In the genomic region with DNA sequence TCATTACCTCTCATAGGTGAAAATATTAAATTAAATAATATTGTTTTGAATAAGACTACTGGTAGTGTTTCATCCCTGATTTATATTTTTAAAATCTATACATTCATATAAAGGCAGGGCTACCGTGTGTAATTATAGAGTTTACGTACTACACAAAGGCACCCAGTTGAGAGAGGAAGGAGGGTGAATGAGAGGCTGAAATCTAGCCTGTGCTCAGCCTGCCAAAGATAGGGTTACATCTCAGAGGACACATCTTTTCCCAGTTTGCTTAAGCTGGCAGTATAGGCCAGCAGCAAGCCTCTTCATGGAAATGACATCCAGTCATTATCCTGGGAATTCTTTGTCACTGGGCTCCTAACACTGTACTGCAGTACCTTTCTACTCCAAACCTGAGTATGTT, we compare ENCODE assay signal across 16 cellular contexts. TPM values are rescaled to one million over a fixed set of nuclear protein-coding genes. Genes with fewer than 3 reads are reported as not detected.
DNase-seq lines count a peak whose midpoint lies in the region; ATAC-seq and TF ChIP-seq lines count a peak whose summit lies in the region.
"Had no signal": no experiment of that assay in that cellular context is flagged by ENCODE, and none has a peak within 500 bp of the region (broad histone marks: within the 10 kb centered on the region; RNA-seq: fewer than 3 reads in every experiment).

No MANE protein-coding gene starts in this region.

- H3K4me3 ChIP-seq in esophagus squamous epithelium, result no peak overlapping the region

- intact Hi-C loops in esophagus squamous epithelium (cut with DNase I), result no loop called here
- intact Hi-C loops in activated naive CD4-positive, alpha-beta T cell treated with anti-CD3 and anti-CD28 coated beads for 36 hours (cut with micrococcal nuclease), result no loop called here

- DNase-seq in NCI-H1092 treated with DMSO at 0.1 percent for 48 hours (lab: John Stamatoyannopoulos, UW) (peak; percentile 5), NCI-H1092 (lab: John Stamatoyannopoulos, UW) (no peak), DMS 273 (lab: John Stamatoyannopoulos, UW; ENCODE audit: unreplicated experiment) (peak; percentile 30), NCI-H2227 (lab: John Stamatoyannopoulos, UW; ENCODE audit: unreplicated experiment) (peak; percentile 20), esophagus squamous epithelium (lab: John Stamatoyannopoulos, UW) (no peak), DMS53 treated with DMSO at 0.1 percent for 48 hours (lab: John Stamatoyannopoulos, UW; ENCODE audit: unreplicated experiment) (no peak)
- DNase-seq in stimulated activated effector memory CD8-positive, alpha-beta T cell treated with anti-CD3 and anti-CD28 coated beads, Interleukin-12 subunit alpha, Interleukin-12 subunit beta, amount 100 ng/mL, for 72 hours (ENCODE audit: low spot score in 2 of 2), result no peak
- no peak for DNase-seq in activated naive CD4-positive, alpha-beta T cell treated with anti-CD3 and anti-CD28 coated beads for 36 hours
- DNase-seq: CD4-positive, CD25-positive, alpha-beta regulatory T cell; DND-41; NCI-H1048; NCI-H1930; NCI-H345 had no signal

- CTCF ChIA-PET in activated naive CD4-positive, alpha-beta T cell treated with anti-CD3 and anti-CD28 coated beads for 36 hours (lab: Charles Lee), result interaction anchor here (0.6 kb wide), 1 partner anchor 18 kb away, joined by 3 read pairs; no protein-coding TSS in a partner anchor

- H3K27me3 Mint-ChIP-seq in activated naive CD4-positive, alpha-beta T cell treated with anti-CD3 and anti-CD28 coated beads for 36 hours (ENCODE audit: low read depth), result peaks cover 28% of the 10 kb centered on the region

- peaks cover 0 to 7% (median 0%) of the 10 kb centered on the region in 3 donors for H3K36me3 ChIP-seq in esophagus squamous epithelium

- H3K4me1 Mint-ChIP-seq in stimulated activated effector memory CD8-positive, alpha-beta T cell treated with anti-CD3 and anti-CD28 coated beads, Interleukin-12 subunit alpha, Interleukin-12 subunit beta, amount 100 ng/mL, for 72 hours, result no peaks in the 10 kb centered on the region
- no peaks in the 10 kb centered on the region for H3K4me1 Mint-ChIP-seq in activated naive CD4-positive, alpha-beta T cell treated with anti-CD3 and anti-CD28 coated beads for 36 hours (ENCODE audit: low read depth)
- H3K4me1 Mint-ChIP-seq: CD4-positive, CD25-positive, alpha-beta regulatory T cell had no signal

- peaks cover 0 to 33% (median 0%) of the 10 kb centered on the region in 3 donors for H3K4me1 ChIP-seq in esophagus squamous epithelium

- no peaks in the 10 kb centered on the region for H3K9me3 ChIP-seq in esophagus squamous epithelium

- H3K27ac ChIP-seq in esophagus squamous epithelium, result peak overlapping the region in 3 of 4 donors; percentile 50 to 78 (median 67)
- H3K27ac ChIP-seq: 22Rv1 had no signal

- 93 to 97% methylated on average over 2 of the region's 2 CpGs for WGBS in esophagus squamous epithelium, 2 donors

- no peak overlapping the region for H3K27ac Mint-ChIP-seq in stimulated activated effector memory CD8-positive, alpha-beta T cell treated with anti-CD3 and anti-CD28 coated beads, Interleukin-12 subunit alpha, Interleukin-12 subunit beta, amount 100 ng/mL, for 72 hours
- no peak overlapping the region for H3K27ac Mint-ChIP-seq in activated naive CD4-positive, alpha-beta T cell treated with anti-CD3 and anti-CD28 coated beads for 36 hours
- H3K27ac Mint-ChIP-seq: B cell; CD4-positive, CD25-positive, alpha-beta regulatory T cell had no signal

- no peak for TF ChIP-seq POLR2A in esophagus squamous epithelium (IDR thresholded peaks at IDR 0.05)

- no peak overlapping the region for H3K4me3 Mint-ChIP-seq in stimulated activated effector memory CD8-positive, alpha-beta T cell treated with anti-CD3 and anti-CD28 coated beads, Interleukin-12 subunit alpha, Interleukin-12 subunit beta, amount 100 ng/mL, for 72 hours
- H3K4me3 Mint-ChIP-seq in activated naive CD4-positive, alpha-beta T cell treated with anti-CD3 and anti-CD28 coated beads for 36 hours, result no peak overlapping the region
- H3K4me3 Mint-ChIP-seq: B cell; CD4-positive, CD25-positive, alpha-beta regulatory T cell had no signal

- no peak for ATAC-seq in stimulated activated effector memory CD8-positive, alpha-beta T cell treated with anti-CD3 and anti-CD28 coated beads, Interleukin-12 subunit alpha, Interleukin-12 subunit beta, amount 100 ng/mL, for 72 hours

- H3K9me3 Mint-ChIP-seq in stimulated activated effector memory CD8-positive, alpha-beta T cell treated with anti-CD3 and anti-CD28 coated beads, Interleukin-12 subunit alpha, Interleukin-12 subunit beta, amount 100 ng/mL, for 72 hours, result no peaks in the 10 kb centered on the region
- no peaks in the 10 kb centered on the region for H3K9me3 Mint-ChIP-seq in activated naive CD4-positive, alpha-beta T cell treated with anti-CD3 and anti-CD28 coated beads for 36 hours

- no peaks in the 10 kb centered on the region for H3K36me3 Mint-ChIP-seq in stimulated activated effector memory CD8-positive, alpha-beta T cell treated with anti-CD3 and anti-CD28 coated beads, Interleukin-12 subunit alpha, Interleukin-12 subunit beta, amount 100 ng/mL, for 72 hours
- H3K36me3 Mint-ChIP-seq in activated naive CD4-positive, alpha-beta T cell treated with anti-CD3 and anti-CD28 coated beads for 36 hours (ENCODE audit: low read depth), result no peaks in the 10 kb centered on the region

- TF ChIP-seq CTCF in esophagus squamous epithelium (IDR thresholded peaks at IDR 0.05), result no peak

- peaks cover 0 to 23% (median 0%) of the 10 kb centered on the region in 4 donors for H3K27me3 ChIP-seq in esophagus squamous epithelium

RNA-seq across cellular contexts. Expression of a gene that starts 7.5 kb away (rescaled TPM):
- total RNA-seq in esophagus squamous epithelium, result 1 to 10 TPM; 1.7 to 9.3 (median 7.6) TPM
- not detected for total RNA-seq in activated naive CD4-positive, alpha-beta T cell treated with anti-CD3 and anti-CD28 coated beads for 36 hours
- total RNA-seq: B cell; CD4-positive, CD25-positive, alpha-beta regulatory T cell; MCF 10A had no signal

RNA-seq across cellular contexts. Expression of a gene that starts 40.0 kb away (rescaled TPM):
- 10 to 100 TPM in 3 of 4 donors, 1 to 10 TPM in 1; 9.3 to 63.2 (median 13.5) TPM for total RNA-seq in esophagus squamous epithelium
- 1 to 10 TPM in 1 of 2 experiments, under 1 TPM in 1; 0.79 to 1.5 TPM for total RNA-seq in activated naive CD4-positive, alpha-beta T cell treated with anti-CD3 and anti-CD28 coated beads for 36 hours

Comparison
In these comparisons a context has a peak if more than half of its experiments do, and no peak if none do; other contexts are left out.
1. DNase-seq: peak in NCI-H1092 treated with DMSO at 0.1 percent for 48 hours (single experiment), DMS 273 (single experiment) and NCI-H2227 (single experiment); none in NCI-H1092 (single experiment), esophagus squamous epithelium (single experiment), stimulated activated effector memory CD8-positive, alpha-beta T cell treated with anti-CD3 and anti-CD28 coated beads, Interleukin-12 subunit alpha, Interleukin-12 subunit beta, amount 100 ng/mL, for 72 hours (0 of 2), DMS53 treated with DMSO at 0.1 percent for 48 hours (single experiment) and activated naive CD4-positive, alpha-beta T cell treated with anti-CD3 and anti-CD28 coated beads for 36 hours (single experiment).
2. RNA of a gene that starts 40.0 kb away (total RNA-seq): 9.3 to 63.2 TPM in esophagus squamous epithelium; 0.79 to 1.5 TPM in activated naive CD4-positive, alpha-beta T cell treated with anti-CD3 and anti-CD28 coated beads for 36 hours; every median in the first group is over 4 times any median in the second.